8 cellular contexts compared by ENCODE assay signal in the genomic region with DNA sequence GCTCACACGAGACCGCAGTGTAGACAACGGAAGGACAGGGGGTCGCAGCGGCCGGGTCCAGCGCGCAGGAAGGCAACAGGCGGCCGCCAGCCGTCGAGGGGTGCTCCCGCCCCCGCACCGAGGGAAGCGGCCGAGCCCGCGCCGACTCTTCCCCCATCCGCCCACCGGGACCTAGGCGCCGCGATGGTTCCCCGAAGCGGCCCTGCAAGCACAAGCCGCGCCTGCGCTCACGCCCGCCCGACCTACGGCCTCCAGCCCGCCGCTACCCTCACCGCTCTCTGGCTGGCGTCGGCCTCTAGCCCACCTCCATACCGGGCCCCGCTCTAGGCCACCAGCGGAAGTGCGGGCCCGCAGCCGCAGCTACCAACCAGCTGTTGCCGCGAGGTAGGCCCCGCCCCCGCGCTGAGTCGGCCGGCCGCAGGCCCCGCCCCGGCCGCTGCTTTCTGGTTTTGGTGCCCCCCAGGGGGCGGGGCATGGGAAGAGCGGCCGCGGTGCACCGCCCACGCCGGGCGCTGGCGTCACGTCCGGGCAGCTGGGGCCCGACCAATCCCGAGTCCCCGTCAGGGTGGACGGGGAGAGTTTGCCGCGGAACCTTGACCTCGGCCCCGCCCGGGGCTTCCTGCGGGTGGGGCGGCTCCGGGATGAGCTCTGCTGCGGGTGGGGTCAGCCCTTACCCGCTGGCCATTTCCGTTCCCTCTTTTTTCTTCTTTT. TPM values are rescaled to one million over a fixed set of nuclear protein-coding genes. Genes with fewer than 3 reads are reported as not detected.
DNase-seq lines count a peak whose midpoint lies in the region; ATAC-seq and TF ChIP-seq lines count a peak whose summit lies in the region.

A gene with protein sequence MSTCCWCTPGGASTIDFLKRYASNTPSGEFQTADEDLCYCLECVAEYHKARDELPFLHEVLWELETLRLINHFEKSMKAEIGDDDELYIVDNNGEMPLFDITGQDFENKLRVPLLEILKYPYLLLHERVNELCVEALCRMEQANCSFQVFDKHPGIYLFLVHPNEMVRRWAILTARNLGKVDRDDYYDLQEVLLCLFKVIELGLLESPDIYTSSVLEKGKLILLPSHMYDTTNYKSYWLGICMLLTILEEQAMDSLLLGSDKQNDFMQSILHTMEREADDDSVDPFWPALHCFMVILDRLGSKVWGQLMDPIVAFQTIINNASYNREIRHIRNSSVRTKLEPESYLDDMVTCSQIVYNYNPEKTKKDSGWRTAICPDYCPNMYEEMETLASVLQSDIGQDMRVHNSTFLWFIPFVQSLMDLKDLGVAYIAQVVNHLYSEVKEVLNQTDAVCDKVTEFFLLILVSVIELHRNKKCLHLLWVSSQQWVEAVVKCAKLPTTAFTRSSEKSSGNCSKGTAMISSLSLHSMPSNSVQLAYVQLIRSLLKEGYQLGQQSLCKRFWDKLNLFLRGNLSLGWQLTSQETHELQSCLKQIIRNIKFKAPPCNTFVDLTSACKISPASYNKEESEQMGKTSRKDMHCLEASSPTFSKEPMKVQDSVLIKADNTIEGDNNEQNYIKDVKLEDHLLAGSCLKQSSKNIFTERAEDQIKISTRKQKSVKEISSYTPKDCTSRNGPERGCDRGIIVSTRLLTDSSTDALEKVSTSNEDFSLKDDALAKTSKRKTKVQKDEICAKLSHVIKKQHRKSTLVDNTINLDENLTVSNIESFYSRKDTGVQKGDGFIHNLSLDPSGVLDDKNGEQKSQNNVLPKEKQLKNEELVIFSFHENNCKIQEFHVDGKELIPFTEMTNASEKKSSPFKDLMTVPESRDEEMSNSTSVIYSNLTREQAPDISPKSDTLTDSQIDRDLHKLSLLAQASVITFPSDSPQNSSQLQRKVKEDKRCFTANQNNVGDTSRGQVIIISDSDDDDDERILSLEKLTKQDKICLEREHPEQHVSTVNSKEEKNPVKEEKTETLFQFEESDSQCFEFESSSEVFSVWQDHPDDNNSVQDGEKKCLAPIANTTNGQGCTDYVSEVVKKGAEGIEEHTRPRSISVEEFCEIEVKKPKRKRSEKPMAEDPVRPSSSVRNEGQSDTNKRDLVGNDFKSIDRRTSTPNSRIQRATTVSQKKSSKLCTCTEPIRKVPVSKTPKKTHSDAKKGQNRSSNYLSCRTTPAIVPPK (N-terminal part only) (minus strand): TSS at position 342 of the 711 bp plus-strand sequence. CDS start 5,558 bp downstream, outside the sequence.

- peak within 1 kb of the TSS; percentile 98 for H3K4me2 ChIP-seq in SU-DHL-6 (ENCODE audit: low read depth, low read length, poor library complexity, severe bottlenecking)

- no peaks in the 10 kb centered on the region for H3K9me3 Mint-ChIP-seq in activated naive CD8-positive, alpha-beta T cell treated with anti-CD3 and anti-CD28 coated beads, Interleukin-2, amount 10 ng/mL, durations not matched to agents 7 days and 5 days
- H3K9me3 Mint-ChIP-seq in osteocyte (ENCODE audit: unreplicated experiment), result no peaks in the 10 kb centered on the region

- H3K4me1 ChIP-seq in thoracic aorta (ENCODE audit: control insufficient read depth in 1 of 2, low read depth in 2 of 2), result peaks cover 3 to 30% of the 10 kb centered on the region in 2 donors

- TF ChIP-seq CTCF in GM12875 (IDR thresholded peaks at IDR 0.05; ENCODE audit: borderline replicate concordance, insufficient read depth, low read depth, low read length) (no peak), SU-DHL-6 (IDR thresholded peaks at IDR 0.05; ENCODE audit: insufficient read depth, low read length, poor library complexity, severe bottlenecking) (no peak), osteocyte (IDR thresholded peaks at IDR 0.05) (no peak), thoracic aorta (IDR thresholded peaks at IDR 0.05) (no peak)

- H3K9me2 ChIP-seq in SU-DHL-6 (replicated peaks; ENCODE audit: insufficient read depth, low read length), result no peaks in the 10 kb centered on the region

- H3K36me3 ChIP-seq in SU-DHL-6 (ENCODE audit: low read length) (peaks cover 20% of the 10 kb centered on the region), thoracic aorta (peaks cover 11% of the 10 kb centered on the region)

- DNase-seq in NCI-H1417 (lab: John Stamatoyannopoulos, UW) (peak; percentile 93 to 99 (median 99)), head of caudate nucleus (peak; percentile 92 to 99 (median 98)), osteocyte (ENCODE audit: extremely low spot score, unreplicated experiment) (peak; percentile 99), thoracic aorta (ENCODE audit: low spot score) (peak; percentile 87)
- DNase-seq in activated naive CD8-positive, alpha-beta T cell treated with anti-CD3 and anti-CD28 coated beads, Interleukin-2, amount 10 ng/mL, durations not matched to agents 7 days and 5 days, result peak; percentile 95

- peaks cover 2% of the 10 kb centered on the region for H3K27me3 Mint-ChIP-seq in activated naive CD8-positive, alpha-beta T cell treated with anti-CD3 and anti-CD28 coated beads, Interleukin-2, amount 10 ng/mL, durations not matched to agents 7 days and 5 days
- peaks cover 4% of the 10 kb centered on the region for H3K27me3 Mint-ChIP-seq in osteocyte (ENCODE audit: unreplicated experiment)

- POLR2A ChIA-PET in activated naive CD8-positive, alpha-beta T cell treated with anti-CD3 and anti-CD28 coated beads, Interleukin-2, amount 10 ng/mL, durations not matched to agents 7 days and 5 days (lab: Charles Lee), result interaction anchor here (0.7 to 2.6 kb wide), 14 partner anchors 8 to 1002 kb away, joined by 3 to 14 read pairs (median 4); no protein-coding TSS in a partner anchor

- no peaks in the 10 kb centered on the region for H4K20me1 ChIP-seq in SU-DHL-6 (ENCODE audit: low read depth, low read length)

- peak within 1 kb of the TSS; percentile 99 for H3K9ac ChIP-seq in SU-DHL-6 (ENCODE audit: low read length)

- H3F3A ChIP-seq in SU-DHL-6 (ENCODE audit: insufficient read depth), result peaks cover 52% of the 10 kb centered on the region

- H3K27ac ChIP-seq in SU-DHL-6 (ENCODE audit: low read depth, low read length) (peak within 1 kb of the TSS; percentile 92), thoracic aorta (peak within 1 kb of the TSS; percentile 89 to 90)

- H3K4me1 Mint-ChIP-seq in activated naive CD8-positive, alpha-beta T cell treated with anti-CD3 and anti-CD28 coated beads, Interleukin-2, amount 10 ng/mL, durations not matched to agents 7 days and 5 days, result peaks cover 32% of the 10 kb centered on the region
- H3K4me1 Mint-ChIP-seq in osteocyte (ENCODE audit: unreplicated experiment), result peaks cover 33% of the 10 kb centered on the region

- H3K27me3 ChIP-seq in SU-DHL-6 (ENCODE audit: low read length), result no peaks in the 10 kb centered on the region
- H3K27me3 ChIP-seq in thoracic aorta (replicated peaks; ENCODE audit: insufficient read depth), result no peaks in the 10 kb centered on the region

- H3K27ac Mint-ChIP-seq in activated naive CD8-positive, alpha-beta T cell treated with anti-CD3 and anti-CD28 coated beads, Interleukin-2, amount 10 ng/mL, durations not matched to agents 7 days and 5 days, result peak within 1 kb of the TSS; percentile 93
- H3K27ac Mint-ChIP-seq in osteocyte (ENCODE audit: unreplicated experiment), result peak within 1 kb of the TSS; percentile 96

- ATAC-seq in HG02763 (IDR thresholded peaks at IDR 0.05; ENCODE audit: unreplicated experiment) (peak; percentile 88), thoracic aorta (ENCODE audit: insufficient number of reproducible peaks, low FRiP score, low read depth) (peak; percentile 93)
- ATAC-seq in activated naive CD8-positive, alpha-beta T cell treated with anti-CD3 and anti-CD28 coated beads, Interleukin-2, amount 10 ng/mL, durations not matched to agents 7 days and 5 days (ENCODE audit: low read depth), result peak; percentile 87

- H3K4me3 ChIP-seq in GM12875 (ENCODE audit: low read depth, low read length), result peak within 1 kb of the TSS; percentile 88
- peak within 1 kb of the TSS; percentile 86 for H3K4me3 ChIP-seq in SU-DHL-6 (ENCODE audit: insufficient read depth, low read length, poor library complexity, severe bottlenecking)
- peak within 1 kb of the TSS; percentile 96 for H3K4me3 ChIP-seq in thoracic aorta

- peak within 1 kb of the TSS; percentile 49 for H2AFZ ChIP-seq in SU-DHL-6 (ENCODE audit: low read depth, low read length, severe bottlenecking)

- H3K9me3 ChIP-seq in SU-DHL-6 (ENCODE audit: insufficient read depth, low read length) (no peaks in the 10 kb centered on the region), thoracic aorta (no peaks in the 10 kb centered on the region)

- peak within 1 kb of the TSS; percentile 92 for H3K4me3 Mint-ChIP-seq in activated naive CD8-positive, alpha-beta T cell treated with anti-CD3 and anti-CD28 coated beads, Interleukin-2, amount 10 ng/mL, durations not matched to agents 7 days and 5 days
- peak within 1 kb of the TSS; percentile 93 for H3K4me3 Mint-ChIP-seq in osteocyte (ENCODE audit: unreplicated experiment)

- peaks cover 25% of the 10 kb centered on the region for H3K36me3 Mint-ChIP-seq in activated naive CD8-positive, alpha-beta T cell treated with anti-CD3 and anti-CD28 coated beads, Interleukin-2, amount 10 ng/mL, durations not matched to agents 7 days and 5 days
- peaks cover 21% of the 10 kb centered on the region for H3K36me3 Mint-ChIP-seq in osteocyte (ENCODE audit: unreplicated experiment)

- intact Hi-C loops in head of caudate nucleus (cut with DNase I), result no loop called here

- H3K79me2 ChIP-seq in SU-DHL-6 (ENCODE audit: insufficient read depth, low read length), result peaks cover 49% of the 10 kb centered on the region

RNA-seq across cellular contexts. Expression of the gene that starts here (rescaled TPM):
- total RNA-seq in activated naive CD8-positive, alpha-beta T cell treated with anti-CD3 and anti-CD28 coated beads, Interleukin-2, amount 10 ng/mL, durations not matched to agents 7 days and 5 days, result 10 to 100 TPM; 64.0 to 69.4 TPM
- total RNA-seq in osteocyte (53.6 and 54.4 TPM in 2 replicates), thoracic aorta (10 to 100 TPM; 57.9 to 78.5 TPM)

Comparison
In these comparisons a context has a peak if more than half of its experiments do, and no peak if none do; other contexts are left out.
1. Peak in every context shown above with its lines: DNase-seq, ATAC-seq, H3K4me3 ChIP-seq and H3K27ac ChIP-seq.